Comparison of ENCODE assay signal across 9 cellular contexts in the genomic region with DNA sequence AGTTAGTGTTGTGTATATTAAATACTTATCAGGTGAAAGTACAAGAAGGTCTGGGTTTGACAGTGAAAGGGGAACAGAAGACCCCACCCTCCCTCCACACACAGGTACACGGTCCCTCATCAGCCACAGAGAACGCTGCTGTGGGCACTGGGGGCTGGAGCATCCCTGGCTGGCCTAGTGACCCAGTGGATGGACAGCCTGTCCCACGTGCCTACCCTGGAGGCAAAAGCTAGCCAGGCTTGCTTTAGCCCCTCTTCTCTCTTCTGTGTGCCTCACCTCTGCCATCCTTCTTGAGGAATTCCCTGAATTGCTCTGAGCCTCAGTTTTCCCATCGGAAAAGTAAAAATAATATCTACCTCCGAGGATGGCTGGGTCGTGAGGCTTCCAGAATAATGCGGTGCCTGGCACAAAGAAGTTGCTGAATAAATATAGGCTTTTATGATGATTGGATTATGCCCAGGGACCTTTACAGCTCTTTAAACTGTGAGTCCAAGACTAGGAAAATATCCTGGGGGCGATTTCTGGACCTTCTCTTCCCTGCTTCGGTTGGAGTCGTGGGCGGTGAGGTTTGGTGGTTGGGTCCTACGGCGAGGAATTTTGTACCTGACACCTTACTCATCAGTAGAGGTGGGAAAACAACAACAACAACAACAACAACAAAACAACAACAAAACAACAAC. TPM values are rescaled to one million over a fixed set of nuclear protein-coding genes. Genes with fewer than 3 reads are reported as not detected.
A peak's percentile ranks its signal among the peaks of the same experiment; 100 is the strongest.
DNase-seq lines count a peak whose midpoint lies in the region; TF ChIP-seq lines count a peak whose summit lies in the region.
"Had no signal": no experiment of that assay in that cellular context is flagged by ENCODE, and none has a peak within 500 bp of the region (broad histone marks: within the 10 kb centered on the region; RNA-seq: fewer than 3 reads in every experiment).

No MANE protein-coding gene starts in this region.

- peak overlapping the region; percentile 51 for H3K4me3 Mint-ChIP-seq in MCF 10A (ENCODE audit: unreplicated experiment)

- no peak overlapping the region for H3K27ac Mint-ChIP-seq in MCF 10A (ENCODE audit: low read depth, unreplicated experiment)

- BruUV-seq in A673 (replicated peaks; lab: Mats Ljungman, UMichigan) = TSS peak; percentile 84
- no TSS peak for BruUV-seq in MCF 10A (replicated peaks; lab: Mats Ljungman, UMichigan)

- H3K4me1 Mint-ChIP-seq in MCF 10A (ENCODE audit: insufficient read depth, unreplicated experiment) = peaks cover 9% of the 10 kb centered on the region

- H3K27ac ChIP-seq in A673 (ENCODE audit: low read depth, low read length, poor library complexity, severe bottlenecking) = no peak overlapping the region
- peak overlapping the region; percentile 82 for H3K27ac ChIP-seq in HEK293 (ENCODE audit: extremely low read depth, low read depth, low read length)

- H3K9me3 Mint-ChIP-seq in MCF 10A (ENCODE audit: unreplicated experiment) = no peaks in the 10 kb centered on the region

- H3K36me3 Mint-ChIP-seq in MCF 10A (ENCODE audit: insufficient read depth, unreplicated experiment) = no peaks in the 10 kb centered on the region

- DNase-seq in A673 (ENCODE audit: low spot score) (no peak), MCF 10A (ENCODE audit: unreplicated experiment) (no peak), NCI-H524 (lab: John Stamatoyannopoulos, UW) (no peak), posterior cingulate gyrus (no peak), dermis blood vessel endothelial cell (no peak), NCI-H2081 (lab: John Stamatoyannopoulos, UW) (no peak)

- CTCF ChIA-PET in A673 (lab: Charles Lee) (no interaction called here), HEK293 (lab: Yijun Ruan, JAX) (interaction anchor here (0.7 to 5.7 kb wide), 5 partner anchors 13 to 378 kb away, joined by 3 to 43 read pairs (median 4); no protein-coding TSS in a partner anchor), MCF 10A (lab: Yijun Ruan, JAX) (interaction anchor here (0.6 to 3.8 kb wide), 7 partner anchors 11 to 411 kb away, joined by 3 to 24 read pairs (median 7); no protein-coding TSS in a partner anchor)

- no peaks in the 10 kb centered on the region for H3K27me3 Mint-ChIP-seq in MCF 10A (ENCODE audit: insufficient read depth, unreplicated experiment)

- H3K4me1 ChIP-seq in A673 (ENCODE audit: insufficient read depth, low read length, poor library complexity, severe bottlenecking) (no peaks in the 10 kb centered on the region), HEK293 (ENCODE audit: control insufficient read depth, insufficient read depth, low read length) (peaks cover 3% of the 10 kb centered on the region), mononuclear cell (ENCODE audit: insufficient read depth, low read length) (peaks cover 49% of the 10 kb centered on the region)

- no peaks in the 10 kb centered on the region for H3K9me3 ChIP-seq in A673 (ENCODE audit: low read depth, low read length, poor library complexity, severe bottlenecking)
- no peaks in the 10 kb centered on the region for H3K9me3 ChIP-seq in HEK293 (ENCODE audit: control insufficient read depth, insufficient read depth, low read depth, low read length)
- no peaks in the 10 kb centered on the region for H3K9me3 ChIP-seq in mononuclear cell (ENCODE audit: low read depth, low read length)

- H3K27me3 ChIP-seq in A673 (replicated peaks; ENCODE audit: insufficient read depth, low read depth, low read length, poor library complexity) (no peaks in the 10 kb centered on the region), mononuclear cell (ENCODE audit: insufficient read depth, low read length) (peaks cover 16% of the 10 kb centered on the region)

- POLR2A ChIA-PET in A673 (lab: Charles Lee; ENCODE audit: low non-redundant PET) (no interaction called here), HEK293 (lab: Yijun Ruan, JAX) (interaction anchor here (0.8 kb wide), 1 partner anchor 230 kb away, joined by 3 read pairs; a partner anchor contains a TSS), MCF 10A (lab: Yijun Ruan, JAX) (interaction anchor here (0.5 to 0.8 kb wide), 2 partner anchors 44 to 113 kb away, joined by 3 to 4 read pairs; no protein-coding TSS in a partner anchor)

- H3K36me3 ChIP-seq in A673 (ENCODE audit: insufficient read depth, low read length, poor library complexity, severe bottlenecking) (no peaks in the 10 kb centered on the region), HEK293 (ENCODE audit: control insufficient read depth in 2 of 2, insufficient read depth in 1 of 2, low read length in 2 of 2) (peaks cover 3 to 11% of the 10 kb centered on the region in 2 experiments; a peak in 1 of 3 replicates)

- TF ChIP-seq CTCF in A673 (conservative IDR thresholded peaks at IDR 0.05; ENCODE audit: low read depth, low read length) (no peak), HEK293 (tag by site-specific recombination; IDR thresholded peaks at IDR 0.05) (no peak), MCF 10A (IDR thresholded peaks at IDR 0.05; ENCODE audit: unreplicated experiment) (no peak)

- intact Hi-C loops in A673 (cut with micrococcal nuclease; ENCODE audit: unreplicated experiment) = no loop called here
- intact Hi-C loops in MCF 10A (cut with micrococcal nuclease) = no loop called here
- intact Hi-C loops in posterior cingulate gyrus (cut with DNase I) = no loop called here

- H3K4me3 ChIP-seq in A673 (ENCODE audit: low read depth, low read length, poor library complexity, severe bottlenecking) (peak overlapping the region; percentile 62), HEK293 (ENCODE audit: low read depth, low read length) (peak overlapping the region; percentile 69), mononuclear cell (ENCODE audit: low read length) (peak overlapping the region; percentile 46)

TF ChIP-seq in HEK293, 187 proteins besides CTCF, POLR2A, EP300 and RAD21 (continues in another document):
- peak; percentile 14; the same call in 1 of the 2 replicates for TF ChIP-seq ZEB2 (tag by site-specific recombination; IDR thresholded peaks at IDR 0.05)
- TF ChIP-seq ZSCAN16 (tag by site-specific recombination; IDR thresholded peaks at IDR 0.05) = no peak
- TF ChIP-seq ZBTB7A (tag by site-specific recombination; IDR thresholded peaks at IDR 0.05; ENCODE audit: low read depth) = no peak
- no peak; the same call in 1 of the 2 replicates for TF ChIP-seq ZBTB48 (tag by site-specific recombination; IDR thresholded peaks at IDR 0.05)
- peak; percentile 57 for TF ChIP-seq ZFHX2 (tag by site-specific recombination; conservative IDR thresholded peaks at IDR 0.05)
- no peak for TF ChIP-seq ZNF654 (tag by site-specific recombination; IDR thresholded peaks at IDR 0.05; ENCODE audit: low read depth)
- TF ChIP-seq MYNN (tag by site-specific recombination; IDR thresholded peaks at IDR 0.05; ENCODE audit: borderline replicate concordance) = no peak
- TF ChIP-seq ZNF10 (tag by site-specific recombination; IDR thresholded peaks at IDR 0.05) = peak; percentile 86
- TF ChIP-seq, protein P1, sequence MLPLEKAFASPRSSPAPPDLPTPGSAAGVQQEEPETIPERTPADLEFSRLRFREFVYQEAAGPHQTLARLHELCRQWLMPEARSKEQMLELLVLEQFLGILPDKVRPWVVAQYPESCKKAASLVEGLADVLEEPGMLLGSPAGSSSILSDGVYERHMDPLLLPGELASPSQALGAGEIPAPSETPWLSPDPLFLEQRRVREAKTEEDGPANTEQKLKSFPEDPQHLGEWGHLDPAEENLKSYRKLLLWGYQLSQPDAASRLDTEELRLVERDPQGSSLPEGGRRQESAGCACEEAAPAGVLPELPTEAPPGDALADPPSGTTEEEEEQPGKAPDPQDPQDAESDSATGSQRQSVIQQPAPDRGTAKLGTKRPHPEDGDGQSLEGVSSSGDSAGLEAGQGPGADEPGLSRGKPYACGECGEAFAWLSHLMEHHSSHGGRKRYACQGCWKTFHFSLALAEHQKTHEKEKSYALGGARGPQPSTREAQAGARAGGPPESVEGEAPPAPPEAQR (tag by site-specific recombination; IDR thresholded peaks at IDR 0.05) = no peak
- TF ChIP-seq ZNF221 (tag by site-specific recombination; IDR thresholded peaks at IDR 0.05; ENCODE audit: borderline replicate concordance) = no peak
- TF ChIP-seq, protein P2, sequence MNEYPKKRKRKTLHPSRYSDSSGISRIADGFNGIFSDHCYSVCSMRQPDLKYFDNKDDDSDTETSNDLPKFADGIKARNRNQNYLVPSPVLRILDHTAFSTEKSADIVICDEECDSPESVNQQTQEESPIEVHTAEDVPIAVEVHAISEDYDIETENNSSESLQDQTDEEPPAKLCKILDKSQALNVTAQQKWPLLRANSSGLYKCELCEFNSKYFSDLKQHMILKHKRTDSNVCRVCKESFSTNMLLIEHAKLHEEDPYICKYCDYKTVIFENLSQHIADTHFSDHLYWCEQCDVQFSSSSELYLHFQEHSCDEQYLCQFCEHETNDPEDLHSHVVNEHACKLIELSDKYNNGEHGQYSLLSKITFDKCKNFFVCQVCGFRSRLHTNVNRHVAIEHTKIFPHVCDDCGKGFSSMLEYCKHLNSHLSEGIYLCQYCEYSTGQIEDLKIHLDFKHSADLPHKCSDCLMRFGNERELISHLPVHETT (tag by site-specific recombination; IDR thresholded peaks at IDR 0.05) = no peak
- TF ChIP-seq, protein P3, sequence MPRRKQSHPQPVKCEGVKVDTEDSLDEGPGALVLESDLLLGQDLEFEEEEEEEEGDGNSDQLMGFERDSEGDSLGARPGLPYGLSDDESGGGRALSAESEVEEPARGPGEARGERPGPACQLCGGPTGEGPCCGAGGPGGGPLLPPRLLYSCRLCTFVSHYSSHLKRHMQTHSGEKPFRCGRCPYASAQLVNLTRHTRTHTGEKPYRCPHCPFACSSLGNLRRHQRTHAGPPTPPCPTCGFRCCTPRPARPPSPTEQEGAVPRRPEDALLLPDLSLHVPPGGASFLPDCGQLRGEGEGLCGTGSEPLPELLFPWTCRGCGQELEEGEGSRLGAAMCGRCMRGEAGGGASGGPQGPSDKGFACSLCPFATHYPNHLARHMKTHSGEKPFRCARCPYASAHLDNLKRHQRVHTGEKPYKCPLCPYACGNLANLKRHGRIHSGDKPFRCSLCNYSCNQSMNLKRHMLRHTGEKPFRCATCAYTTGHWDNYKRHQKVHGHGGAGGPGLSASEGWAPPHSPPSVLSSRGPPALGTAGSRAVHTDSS (tag by site-specific recombination; IDR thresholded peaks at IDR 0.05) = no peak
- no peak for TF ChIP-seq SP2 (tag by site-specific recombination; IDR thresholded peaks at IDR 0.05)
- TF ChIP-seq ZFP37 (tag by site-specific recombination; IDR thresholded peaks at IDR 0.05) = no peak

RNA-seq across cellular contexts. Expression of a gene that starts 0.9 kb away (rescaled TPM):
- total RNA-seq in A673 (2021) (1.4 and 2.0 TPM in 2 replicates), MCF 10A (2022) (0.12 and 0.19 TPM in 2 replicates), mononuclear cell (1.6 TPM), dermis blood vessel endothelial cell (under 0.01 and 0.05 TPM in 2 replicates)

RNA-seq across cellular contexts. Expression of a gene that starts 43.2 kb away (rescaled TPM):
- total RNA-seq in A673 (2021) (0.24 TPM in 2 replicates), MCF 10A (2022) (not detected in 2 replicates), mononuclear cell (not detected), dermis blood vessel endothelial cell (not detected in 2 replicates)
- total RNA-seq: cerebellum had no signal
